8 cellular contexts compared by ENCODE assay signal in genomic region chr12:7144414-7145120, GRCh38. TPM values are rescaled to one million over a fixed set of nuclear protein-coding genes. Genes with fewer than 3 reads are reported as not detected.
DNase-seq lines count a peak whose midpoint lies in the region; ATAC-seq, FAIRE-seq and TF ChIP-seq lines count a peak whose summit lies in the region.
"Had no signal": no experiment of that assay in that cellular context is flagged by ENCODE, and none has a peak within 500 bp of the region (broad histone marks: within the 10 kb centered on the region; RNA-seq: fewer than 3 reads in every experiment).

No MANE protein-coding gene starts in this region.

- no peak overlapping the region for H3K4me3 ChIP-seq in MM.1S (ENCODE audit: low read length)
- H3K4me3 ChIP-seq in right atrium auricular region = no peak overlapping the region
- H3K4me3 ChIP-seq in subcutaneous abdominal adipose tissue (ENCODE audit: low read depth in 1 of 5, low read length in 5 of 5) = no peak overlapping the region

- CTCF ChIA-PET in activated CD8-positive, alpha-beta T cell treated with anti-CD3 and anti-CD28 coated beads for 36 hours (lab: Charles Lee) = interaction anchor here (0.7 to 2.7 kb wide), 17 partner anchors 9 to 495 kb away, joined by 3 to 26 read pairs (median 3); partner anchors contain the start of gene LPCAT3

- H3K4me1 Mint-ChIP-seq in activated CD8-positive, alpha-beta T cell treated with anti-CD3 and anti-CD28 coated beads for 36 hours (ENCODE audit: low read depth) = no peaks in the 10 kb centered on the region

- ATAC-seq in activated CD8-positive, alpha-beta T cell treated with anti-CD3 and anti-CD28 coated beads for 36 hours = peak; percentile 35
- no peak for ATAC-seq in HG03520 (IDR thresholded peaks at IDR 0.05; ENCODE audit: unreplicated experiment)

- H3K27me3 ChIP-seq in MM.1S (replicated peaks; ENCODE audit: insufficient read depth, low read length) (no peaks in the 10 kb centered on the region), right atrium auricular region (no peaks in the 10 kb centered on the region), subcutaneous abdominal adipose tissue (ENCODE audit: control insufficient read depth in 5 of 5, insufficient read depth in 4 of 5, low read length in 5 of 5) (no peaks in the 10 kb centered on the region)

- peak; percentile 31 for FAIRE-seq in G401.6 (lab: Jason Lieb, UNC)

- no peak overlapping the region for H2AFZ ChIP-seq in MM.1S (ENCODE audit: low read length)

- peaks cover 12% of the 10 kb centered on the region for H3K36me3 Mint-ChIP-seq in activated CD8-positive, alpha-beta T cell treated with anti-CD3 and anti-CD28 coated beads for 36 hours (ENCODE audit: low read depth)

- H3K9me2 ChIP-seq in MM.1S (replicated peaks; ENCODE audit: insufficient read depth, low read length) = no peaks in the 10 kb centered on the region

- POLR2A ChIA-PET in activated CD8-positive, alpha-beta T cell treated with anti-CD3 and anti-CD28 coated beads for 36 hours (lab: Charles Lee) = interaction anchor here (1.1 to 1.7 kb wide), 2 partner anchors 36 to 201 kb away, joined by 5 read pairs; partner anchors contain the start of genes C12orf57 and RNU7-1

- no peaks in the 10 kb centered on the region for H3K79me2 ChIP-seq in MM.1S (ENCODE audit: low read length)

- TF ChIP-seq CTCF in MM.1S (IDR thresholded peaks at IDR 0.05; ENCODE audit: low read length) (peak; percentile 62), right atrium auricular region (IDR thresholded peaks at IDR 0.05) (peak; percentile 54 to 69)
- peak; percentile 73 for TF ChIP-seq CTCF in activated CD8-positive, alpha-beta T cell treated with anti-CD3 and anti-CD28 coated beads for 36 hours (IDR thresholded peaks at IDR 0.05)

- H3K27me3 Mint-ChIP-seq in activated CD8-positive, alpha-beta T cell treated with anti-CD3 and anti-CD28 coated beads for 36 hours = no peaks in the 10 kb centered on the region

- no peak overlapping the region for H3K27ac ChIP-seq in MM.1S (ENCODE audit: low read length)
- no peak overlapping the region for H3K27ac ChIP-seq in right atrium auricular region
- peak overlapping the region; percentile 15 for H3K27ac ChIP-seq in subcutaneous abdominal adipose tissue (ENCODE audit: low read depth, low read length)

- no peaks in the 10 kb centered on the region for H3K9me3 ChIP-seq in MM.1S (replicated peaks; ENCODE audit: insufficient read depth, low read length)
- H3K9me3 ChIP-seq in right atrium auricular region = no peaks in the 10 kb centered on the region
- no peaks in the 10 kb centered on the region for H3K9me3 ChIP-seq in subcutaneous abdominal adipose tissue (ENCODE audit: control insufficient read depth in 5 of 5, low read length in 5 of 5)

- DNase-seq in MM.1S (peak; percentile 47), right atrium auricular region (ENCODE audit: low spot score) (no peak)
- no peak for DNase-seq in activated CD8-positive, alpha-beta T cell treated with anti-CD3 and anti-CD28 coated beads for 36 hours
- DNase-seq in NK-92 treated with Interleukin-12 subunit alpha and Interleukin-12 subunit beta, amount 100 ng/mL, for 24 hours (lab: John Stamatoyannopoulos, UW) = no peak

- no peaks in the 10 kb centered on the region for H3F3A ChIP-seq in MM.1S (ENCODE audit: insufficient read depth, low read length)

- no peaks in the 10 kb centered on the region for H3K36me3 ChIP-seq in MM.1S (replicated peaks; ENCODE audit: insufficient read depth, low read length)
- H3K36me3 ChIP-seq in right atrium auricular region = peaks cover 7% of the 10 kb centered on the region
- peaks cover 0 to 13% (median 2%) of the 10 kb centered on the region in 5 donors for H3K36me3 ChIP-seq in subcutaneous abdominal adipose tissue (ENCODE audit: control insufficient read depth in 5 of 5, insufficient read depth in 5 of 5, low read length in 5 of 5)

- no peaks in the 10 kb centered on the region for H3K9me3 Mint-ChIP-seq in activated CD8-positive, alpha-beta T cell treated with anti-CD3 and anti-CD28 coated beads for 36 hours
- H3K9me3 Mint-ChIP-seq: T-helper 1 cell treated with Interleukin-12 subunit alpha and Interleukin-12 subunit beta and Interleukin-4 antibody, amounts not matched to agents 30 μg/mL and 1 μg/mL, for 36 hours had no signal

- no peak overlapping the region for H3K4me2 ChIP-seq in MM.1S (ENCODE audit: low read depth, low read length)

- H3K27ac Mint-ChIP-seq in activated CD8-positive, alpha-beta T cell treated with anti-CD3 and anti-CD28 coated beads for 36 hours = no peak overlapping the region
- H3K27ac Mint-ChIP-seq: T-helper 1 cell treated with Interleukin-12 subunit alpha and Interleukin-12 subunit beta and Interleukin-4 antibody, amounts not matched to agents 30 μg/mL and 1 μg/mL, for 36 hours had no signal

- H3K9ac ChIP-seq in MM.1S (ENCODE audit: low read length) (no peak overlapping the region), subcutaneous abdominal adipose tissue (ENCODE audit: low read length in 5 of 5) (peak overlapping the region in 1 of 5 donors; percentile 19)

- no peaks in the 10 kb centered on the region for H4K20me1 ChIP-seq in MM.1S (ENCODE audit: insufficient read depth, low read length)

- H3K4me1 ChIP-seq in MM.1S (ENCODE audit: low read length) = 0 out of 2 replicates have a peak, but pooled peaks cover 4% of the 10 kb centered on the region
- H3K4me1 ChIP-seq in right atrium auricular region = no peaks in the 10 kb centered on the region
- H3K4me1 ChIP-seq in subcutaneous abdominal adipose tissue (ENCODE audit: control insufficient read depth in 5 of 5, insufficient read depth in 5 of 5, low read length in 5 of 5) = peaks cover 0 to 12% (median 8%) of the 10 kb centered on the region in 5 donors

- intact Hi-C loops in activated CD8-positive, alpha-beta T cell treated with anti-CD3 and anti-CD28 coated beads for 36 hours (cut with micrococcal nuclease) = loop anchor here (5.0 kb wide), 1 partner anchor 43 kb away; the partner anchor contains the start of gene PEX5

- no peak overlapping the region for H3K4me3 Mint-ChIP-seq in activated CD8-positive, alpha-beta T cell treated with anti-CD3 and anti-CD28 coated beads for 36 hours
- H3K4me3 Mint-ChIP-seq: T-helper 1 cell treated with Interleukin-12 subunit alpha and Interleukin-12 subunit beta and Interleukin-4 antibody, amounts not matched to agents 30 μg/mL and 1 μg/mL, for 36 hours had no signal

RNA-seq across cellular contexts. Expression of gene CLSTN3, which starts 14.4 kb away (rescaled TPM):
- 10 to 100 TPM; 29.0 to 30.8 TPM for total RNA-seq in activated CD8-positive, alpha-beta T cell treated with anti-CD3 and anti-CD28 coated beads for 36 hours
- total RNA-seq in right atrium auricular region = 1 to 10 TPM; 6.1 to 8.3 TPM

RNA-seq across cellular contexts. Expression of gene RBP5, which starts 15.9 kb away (rescaled TPM):
- not detected for total RNA-seq in activated CD8-positive, alpha-beta T cell treated with anti-CD3 and anti-CD28 coated beads for 36 hours
- not detected for total RNA-seq in right atrium auricular region

RNA-seq across cellular contexts. Expression of gene C1RL, which starts 35.6 kb away (rescaled TPM):
- 10 to 100 TPM; 10.5 to 11.8 TPM for total RNA-seq in activated CD8-positive, alpha-beta T cell treated with anti-CD3 and anti-CD28 coated beads for 36 hours
- total RNA-seq in right atrium auricular region = 10 to 100 TPM; 18.7 to 34.7 TPM

RNA-seq across cellular contexts. Expression of gene PEX5, which starts 44.9 kb away (rescaled TPM):
- total RNA-seq in activated CD8-positive, alpha-beta T cell treated with anti-CD3 and anti-CD28 coated beads for 36 hours = 10 to 100 TPM; 39.0 to 41.8 TPM
- total RNA-seq in right atrium auricular region = 10 to 100 TPM; 11.6 to 25.0 TPM

RNA-seq across cellular contexts. Expression of gene C1R, which starts 52.3 kb away (rescaled TPM):
- 1 to 10 TPM in 1 of 2 experiments, under 1 TPM in 1; 0.97 to 2.4 TPM for total RNA-seq in activated CD8-positive, alpha-beta T cell treated with anti-CD3 and anti-CD28 coated beads for 36 hours
- 100 to 1,000 TPM; 191 to 467 TPM for total RNA-seq in right atrium auricular region
